ENCODE assay signal across 1 cellular context in genomic region chr19:1933942-1934341, GRCh38.
TF ChIP-seq lines count a peak whose summit lies in the region.

No MANE protein-coding gene starts in this region.

TF ChIP-seq in HEK293, 187 proteins besides CTCF, POLR2A, EP300 and RAD21 (continued from another document):
- TF ChIP-seq ZNF18 (tag by site-specific recombination; IDR thresholded peaks at IDR 0.05) = no peak
- peak; percentile 35 for TF ChIP-seq ZFHX2 (tag by site-specific recombination; conservative IDR thresholded peaks at IDR 0.05)
- TF ChIP-seq PRDM2 (tag by site-specific recombination; IDR thresholded peaks at IDR 0.05; ENCODE audit: borderline replicate concordance) = no peak
- no peak for TF ChIP-seq ZNF239 (tag by site-specific recombination; IDR thresholded peaks at IDR 0.05)
- no peak for TF ChIP-seq RBAK (tag by site-specific recombination; IDR thresholded peaks at IDR 0.05)
- TF ChIP-seq ZNF555 (tag by site-specific recombination; conservative IDR thresholded peaks at IDR 0.05) = no peak
- TF ChIP-seq ZEB2 (tag by site-specific recombination; IDR thresholded peaks at IDR 0.05) = no peak
- TF ChIP-seq ZNF621 (tag by site-specific recombination; IDR thresholded peaks at IDR 0.05) = peak; percentile 8; the same call in 1 of the 2 replicates
- no peak for TF ChIP-seq OSR2 (tag by site-specific recombination; IDR thresholded peaks at IDR 0.05)
- TF ChIP-seq ZNF10 (tag by site-specific recombination; IDR thresholded peaks at IDR 0.05) = no peak
TF ChIP-seq in HEK293: peak in this region for 4.
